In the genomic region with DNA sequence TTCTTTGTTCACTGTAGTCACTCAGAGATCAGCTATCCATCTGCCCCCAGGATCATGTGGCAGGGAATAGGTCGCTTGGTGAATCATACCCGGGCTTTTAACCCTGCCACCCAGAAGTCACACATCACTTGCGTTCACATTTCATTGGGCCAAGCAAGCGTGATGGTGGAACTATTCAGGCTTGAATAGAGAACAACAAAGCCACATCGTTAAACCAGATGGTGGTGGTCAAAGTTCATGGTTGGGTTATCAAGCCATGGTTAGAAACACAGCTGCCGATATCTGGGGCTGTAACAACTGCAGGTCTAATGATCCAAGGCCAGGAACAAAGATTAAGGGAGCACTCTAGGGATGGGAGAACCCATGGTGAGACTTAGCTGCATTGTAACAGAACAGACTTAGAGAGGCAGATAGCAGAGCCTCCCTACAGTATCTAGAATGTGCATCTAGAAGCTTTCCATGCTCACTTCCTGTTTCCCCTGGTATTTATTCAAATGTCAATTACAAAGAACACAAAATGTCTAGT, we compare ENCODE assay signal across 10 cellular contexts. TPM values are rescaled to one million over a fixed set of nuclear protein-coding genes. Genes with fewer than 3 reads are reported as not detected.
A peak's percentile ranks its signal among the peaks of the same experiment; 100 is the strongest.
DNase-seq lines count a peak whose midpoint lies in the region; ATAC-seq, FAIRE-seq and TF ChIP-seq lines count a peak whose summit lies in the region.
"Had no signal": no experiment of that assay in that cellular context is flagged by ENCODE, and none has a peak within 500 bp of the region (broad histone marks: within the 10 kb centered on the region; RNA-seq: fewer than 3 reads in every experiment).

No MANE protein-coding gene starts in this region.

- CTCF ChIA-PET in RWPE1 (lab: Yijun Ruan, JAX), result interaction anchor here (1.0 kb wide), 1 partner anchor 35 kb away, joined by 4 read pairs; no protein-coding TSS in a partner anchor

- no peaks in the 10 kb centered on the region for H3K4me1 Mint-ChIP-seq in astrocyte (ENCODE audit: low read depth, unreplicated experiment)

- H3K79me2 ChIP-seq in astrocyte (ENCODE audit: insufficient read depth, low read length), result no peaks in the 10 kb centered on the region
- H3K79me2 ChIP-seq in trophoblast cell (ENCODE audit: control insufficient read depth, insufficient read depth, low read length, poor library complexity), result no peaks in the 10 kb centered on the region

- no peak overlapping the region for H3K18ac ChIP-seq in trophoblast cell (ENCODE audit: low read length)

- H4K91ac ChIP-seq in trophoblast cell (ENCODE audit: low read depth, low read length), result no peak overlapping the region

- no peak overlapping the region for H3K23ac ChIP-seq in trophoblast cell (ENCODE audit: low read length)

- H3K27me3 Mint-ChIP-seq in astrocyte (ENCODE audit: low read depth, unreplicated experiment), result no peaks in the 10 kb centered on the region

- H3K79me1 ChIP-seq in trophoblast cell (ENCODE audit: low read length), result no peaks in the 10 kb centered on the region

- H3K36me3 ChIP-seq in astrocyte (ENCODE audit: insufficient read depth, low read length), result no peaks in the 10 kb centered on the region
- no peaks in the 10 kb centered on the region for H3K36me3 ChIP-seq in trophoblast cell (ENCODE audit: control insufficient read depth in 1 of 2, insufficient read depth in 2 of 2, low read length in 2 of 2)

- H3K14ac ChIP-seq in trophoblast cell (ENCODE audit: low read length), result no peak overlapping the region

- H3K4me2 ChIP-seq in astrocyte (ENCODE audit: low read length) (no peak overlapping the region), trophoblast cell (ENCODE audit: low read length) (no peak overlapping the region)

- H3K4ac ChIP-seq in trophoblast cell (ENCODE audit: low read depth, low read length), result no peak overlapping the region

- H3K36me3 Mint-ChIP-seq in astrocyte (ENCODE audit: low read depth, unreplicated experiment), result no peaks in the 10 kb centered on the region

- H2AFZ ChIP-seq in astrocyte (ENCODE audit: low read depth, low read length) (no peak overlapping the region), trophoblast cell (ENCODE audit: insufficient read depth, low read length, poor library complexity) (no peak overlapping the region)

- no peak overlapping the region for H4K12ac ChIP-seq in trophoblast cell (ENCODE audit: low read depth, low read length)

- peak overlapping the region; percentile 31 for H3K4me3 ChIP-seq in GM12875 (ENCODE audit: low read depth, low read length)
- no peak overlapping the region for H3K4me3 ChIP-seq in astrocyte (ENCODE audit: insufficient read depth, low read depth, low read length)
- no peak overlapping the region for H3K4me3 ChIP-seq in trophoblast cell (ENCODE audit: low read depth, low read length)
- H3K4me3 ChIP-seq: skin epidermis had no signal

- ATAC-seq in GM21423 (IDR thresholded peaks at IDR 0.05; ENCODE audit: unreplicated experiment) (peak; percentile 83), HG03571 (IDR thresholded peaks at IDR 0.05; ENCODE audit: unreplicated experiment) (peak; percentile 78), Right ventricle myocardium superior (ENCODE audit: poor library complexity) (no peak)

- H3K27me3 ChIP-seq in astrocyte (ENCODE audit: insufficient read depth, low read length) (no peaks in the 10 kb centered on the region), trophoblast cell (ENCODE audit: insufficient read depth, low read length) (no peaks in the 10 kb centered on the region)

- no peak overlapping the region for H3K27ac Mint-ChIP-seq in astrocyte (ENCODE audit: unreplicated experiment)

- H3K4me1 ChIP-seq in astrocyte (ENCODE audit: insufficient read depth, low read length), result no peaks in the 10 kb centered on the region
- H3K4me1 ChIP-seq in trophoblast cell (ENCODE audit: control insufficient read depth in 1 of 2, insufficient read depth in 2 of 2, low read length in 2 of 2), result no peaks in the 10 kb centered on the region

- DNase-seq in astrocyte (ENCODE audit: low read depth) (peak; percentile 10), RWPE1 (ENCODE audit: low spot score) (no peak), trophoblast cell (no peak), NCI-H1417 treated with DMSO at 0.1 percent for 48 hours (lab: John Stamatoyannopoulos, UW) (no peak), Right ventricle myocardium superior (no peak)

- no peak overlapping the region for H2AK5ac ChIP-seq in trophoblast cell (ENCODE audit: low read length)

- FAIRE-seq in astrocyte (lab: Jason Lieb, UNC), result no peak

- H2BK120ac ChIP-seq in trophoblast cell (ENCODE audit: insufficient read depth, low read length, poor library complexity), result no peak overlapping the region

- POLR2A ChIA-PET in RWPE1 (lab: Yijun Ruan, JAX; ENCODE audit: low non-redundant PET), result no interaction called here

- TF ChIP-seq CTCF in GM12875 (IDR thresholded peaks at IDR 0.05; ENCODE audit: borderline replicate concordance, insufficient read depth, low read depth, low read length) (no peak), astrocyte (IDR thresholded peaks at IDR 0.05; ENCODE audit: insufficient read depth, low read depth, low read length) (no peak), RWPE1 (conservative IDR thresholded peaks at IDR 0.05; ENCODE audit: low read depth) (no peak)

- H4K20me1 ChIP-seq in astrocyte (ENCODE audit: insufficient read depth, low read length), result no peaks in the 10 kb centered on the region

- peaks cover 3% of the 10 kb centered on the region for H3K9me3 Mint-ChIP-seq in astrocyte (ENCODE audit: unreplicated experiment)

- intact Hi-C loops in Right ventricle myocardium superior (cut with DNase I), result no loop called here

- no peak overlapping the region for H2BK5ac ChIP-seq in trophoblast cell (ENCODE audit: low read depth, low read length, poor library complexity)

- no peak overlapping the region for H2BK12ac ChIP-seq in trophoblast cell (ENCODE audit: low read length)

- H3K27ac ChIP-seq in astrocyte (ENCODE audit: low read depth, low read length) (no peak overlapping the region), RWPE1 (no peak overlapping the region), trophoblast cell (ENCODE audit: low read depth, low read length) (no peak overlapping the region)

- no peak overlapping the region for H3K4me3 Mint-ChIP-seq in astrocyte (ENCODE audit: unreplicated experiment)

- H4K8ac ChIP-seq in trophoblast cell (ENCODE audit: low read depth, low read length), result no peak overlapping the region

- no CpG with 5 or more reads among the region's 6 CpGs for WGBS in trophoblast cell (ENCODE audit: extremely low coverage, insufficient coverage, insufficient read length)

- H3K9ac ChIP-seq in astrocyte (ENCODE audit: low read length) (no peak overlapping the region), trophoblast cell (ENCODE audit: low read length) (no peak overlapping the region)

- no peaks in the 10 kb centered on the region for H3K9me3 ChIP-seq in astrocyte (ENCODE audit: insufficient read depth, low read depth, low read length)
- no peaks in the 10 kb centered on the region for H3K9me3 ChIP-seq in trophoblast cell (ENCODE audit: insufficient read depth, low read depth, low read length)

RNA-seq across cellular contexts. Expression of gene PTPRC, which starts 40.0 kb away (rescaled TPM):
- total RNA-seq in astrocyte (0.20 TPM in 1 of 2 replicates, not detected in the other), Right ventricle myocardium superior (7.2 TPM)
- not detected in 2 replicates for polyA plus RNA-seq in trophoblast cell (2013)

RNA-seq across cellular contexts. Expression of gene ATP6V1G3, which starts 58.4 kb away (rescaled TPM):
- total RNA-seq in astrocyte, result not detected in 2 replicates
- not detected in 2 replicates for polyA plus RNA-seq in trophoblast cell (2013)
- total RNA-seq in Right ventricle myocardium superior, result not detected
- total RNA-seq: HT1080 had no signal
